31 cellular contexts compared by ENCODE assay signal in the genomic region with DNA sequence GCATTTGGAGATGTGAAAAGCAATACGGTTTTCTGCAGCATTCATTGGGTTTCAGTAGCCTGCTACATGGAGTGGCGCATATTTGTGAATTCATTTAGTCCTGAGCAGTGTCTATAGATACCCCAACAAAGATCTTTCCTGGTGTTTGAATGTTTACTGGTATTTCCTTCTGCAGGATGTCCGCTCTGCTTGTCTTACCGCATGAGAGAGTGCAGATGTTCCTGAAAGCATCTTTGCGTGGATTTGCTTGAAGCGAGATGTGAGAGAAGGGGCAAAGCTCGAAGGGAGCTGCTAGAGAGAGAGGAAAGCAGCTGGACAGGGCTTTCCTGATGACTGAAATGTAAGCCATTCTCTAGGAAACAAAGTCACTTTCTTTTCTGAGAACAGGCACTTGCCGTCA. TPM values are rescaled to one million over a fixed set of nuclear protein-coding genes. Genes with fewer than 3 reads are reported as not detected.
DNase-seq lines count a peak whose midpoint lies in the region; ATAC-seq and TF ChIP-seq lines count a peak whose summit lies in the region.
"Had no signal": no experiment of that assay in that cellular context is flagged by ENCODE, and none has a peak within 500 bp of the region (broad histone marks: within the 10 kb centered on the region; RNA-seq: fewer than 3 reads in every experiment).

No MANE protein-coding gene starts in this region.

- POLR2A ChIA-PET in OCI-LY7 (lab: Charles Lee) = interaction anchor here (0.7 kb wide), 1 partner anchor 549 kb away, joined by 4 read pairs; no protein-coding TSS in a partner anchor
- POLR2A ChIA-PET in naive thymus-derived CD4-positive, alpha-beta T cell (lab: Charles Lee) = no interaction called here

- H3K9me2 ChIP-seq in GM23338 (ENCODE audit: insufficient read depth) (0 out of 2 replicates have a peak, but pooled peaks cover 3% of the 10 kb centered on the region), OCI-LY7 (ENCODE audit: insufficient read depth, low read length) (no peaks in the 10 kb centered on the region)
- H3K9me2 ChIP-seq: SK-N-SH had no signal

- intact Hi-C loops in OCI-LY7 (cut with micrococcal nuclease; ENCODE audit: unreplicated experiment) = no loop called here
- intact Hi-C loops in naive thymus-derived CD4-positive, alpha-beta T cell (cut with micrococcal nuclease) = no loop called here

- no peak for DNase-seq in GM23338 (ENCODE audit: low spot score)
- peak; percentile 6 for DNase-seq in OCI-LY7 (ENCODE audit: low spot score)
- DNase-seq in naive thymus-derived CD4-positive, alpha-beta T cell = no peak
- DNase-seq in GF-D8 (lab: John Stamatoyannopoulos, UW) = no peak
- DNase-seq in inferior parietal cortex (ENCODE audit: extremely low spot score) = no peak
- DNase-seq: activated CD4-positive, alpha-beta memory T cell treated with anti-CD3 and anti-CD28 coated beads, Interleukin-2, amount 10 ng/mL, durations not matched to agents 7 days and 5 days; activated CD8-positive, alpha-beta memory T cell treated with anti-CD3 and anti-CD28 coated beads, Interleukin-2, amount 50 U/mL, for 48 hours; amygdala; CD8-positive, alpha-beta T cell; effector CD4-positive, alpha-beta T cell; HFFc6; islet precursor cell; Kasumi-1; natural killer cell; NCI-H1436 treated with DMSO at 0.1 percent for 48 hours; NCI-H446 treated with DMSO at 0.1 percent for 48 hours; SK-N-SH; thyroid gland had no signal

- H3K9me3 Mint-ChIP-seq in GM23338 = no peaks in the 10 kb centered on the region
- no peaks in the 10 kb centered on the region for H3K9me3 Mint-ChIP-seq in naive thymus-derived CD4-positive, alpha-beta T cell
- H3K9me3 Mint-ChIP-seq: activated CD4-positive, alpha-beta memory T cell treated with anti-CD3 and anti-CD28 coated beads, Interleukin-2, amount 10 ng/mL, durations not matched to agents 7 days and 5 days; activated naive CD4-positive, alpha-beta T cell treated with anti-CD3 and anti-CD28 coated beads, Interleukin-2, amount 50 U/mL, for 24 hours; CD8-positive, alpha-beta T cell; HFFc6; natural killer cell; stimulated activated naive CD8-positive, alpha-beta T cell treated with anti-CD3 and anti-CD28 coated beads, Interleukin-15, Interleukin-2, amounts not matched to agents 100 ng/mL and 50 ng/mL, for 24 hours had no signal

- ATAC-seq in GM19438 (IDR thresholded peaks at IDR 0.05; ENCODE audit: low read depth, unreplicated experiment) (peak; percentile 50), GM23338 (no peak), HG03342 (IDR thresholded peaks at IDR 0.05; ENCODE audit: unreplicated experiment) (no peak)
- no peak for ATAC-seq in naive thymus-derived CD4-positive, alpha-beta T cell
- ATAC-seq: activated CD4-positive, CD25-positive, alpha-beta regulatory T cell treated with anti-CD3 and anti-CD28 coated beads, Interleukin-2, amount 50 U/mL, for 24 hours; CD8-positive, alpha-beta T cell; natural killer cell had no signal

- peak overlapping the region; percentile 22 to 83 (median 72); a peak in 21 of 22 replicates for H3K4me2 ChIP-seq in BLaER1 treated with 17β-estradiol and CSF1 and Interleukin-3, amounts not matched to agents 10 nM and 100 nM
- H3K4me2 ChIP-seq in GM23338 = no peak overlapping the region
- H3K4me2 ChIP-seq in OCI-LY7 (ENCODE audit: low read length) = no peak overlapping the region
- H3K4me2 ChIP-seq: SK-N-SH had no signal

- CTCF ChIA-PET in OCI-LY7 (lab: Charles Lee; ENCODE audit: unreplicated experiment) = no interaction called here
- CTCF ChIA-PET in naive thymus-derived CD4-positive, alpha-beta T cell (lab: Charles Lee) = no interaction called here

- H3F3A ChIP-seq in GM23338 (replicated peaks; ENCODE audit: low read depth) = no peaks in the 10 kb centered on the region

- H3K79me2 ChIP-seq in GM23338 (replicated peaks; ENCODE audit: insufficient read depth) (no peaks in the 10 kb centered on the region), OCI-LY7 (ENCODE audit: insufficient read depth, low read depth, low read length) (no peaks in the 10 kb centered on the region)

- H3K4me1 Mint-ChIP-seq in GM23338 = peaks cover 14% of the 10 kb centered on the region
- H3K4me1 Mint-ChIP-seq in naive thymus-derived CD4-positive, alpha-beta T cell = peaks cover 0 to 12% (median 5%) of the 10 kb centered on the region in 7 donors
- H3K4me1 Mint-ChIP-seq: natural killer cell had no signal

- TF ChIP-seq CTCF in GM23338 (conservative IDR thresholded peaks at IDR 0.05; ENCODE audit: low read depth in 2 of 2) = no peak
- TF ChIP-seq CTCF in OCI-LY7 (conservative IDR thresholded peaks at IDR 0.05; ENCODE audit: low read length) = no peak

- peaks cover 0 to 8% (median 0%) of the 10 kb centered on the region in 11 experiments; a peak in 2 of 22 replicates for H3K9me3 ChIP-seq in BLaER1 treated with 17β-estradiol and CSF1 and Interleukin-3, amounts not matched to agents 10 nM and 100 nM (replicated peaks in 1 of 11)
- no peaks in the 10 kb centered on the region for H3K9me3 ChIP-seq in OCI-LY7 (ENCODE audit: low read length)
- no peaks in the 10 kb centered on the region for H3K9me3 ChIP-seq in naive thymus-derived CD4-positive, alpha-beta T cell (ENCODE audit: control insufficient read depth in 2 of 3, low read length in 3 of 3)
- H3K9me3 ChIP-seq: SK-N-SH, thyroid gland, vagina had no signal

- no peak overlapping the region for H3K27ac Mint-ChIP-seq in GM23338
- no peak overlapping the region for H3K27ac Mint-ChIP-seq in naive thymus-derived CD4-positive, alpha-beta T cell
- H3K27ac Mint-ChIP-seq: activated CD4-positive, alpha-beta memory T cell treated with anti-CD3 and anti-CD28 coated beads, Interleukin-2, amount 10 ng/mL, durations not matched to agents 7 days and 5 days; activated naive CD4-positive, alpha-beta T cell treated with anti-CD3 and anti-CD28 coated beads, Interleukin-2, amount 50 U/mL, for 24 hours; CD8-positive, alpha-beta T cell; HFFc6; mesothelial cell of epicardium; natural killer cell; stimulated activated naive CD8-positive, alpha-beta T cell treated with anti-CD3 and anti-CD28 coated beads, Interleukin-15, Interleukin-2, amounts not matched to agents 100 ng/mL and 50 ng/mL, for 24 hours; T-helper 1 cell treated with Interleukin-12 subunit alpha and Interleukin-12 subunit beta and Interleukin-4 antibody, amounts not matched to agents 30 μg/mL and 1 μg/mL, for 36 hours had no signal

- H3K4me3 ChIP-seq in BLaER1 treated with 17β-estradiol and CSF1 and Interleukin-3, amounts not matched to agents 10 nM and 100 nM = peak overlapping the region in 5 of 10 experiments; percentile 3 to 29 (median 26); a peak in 6 of 20 replicates
- H3K4me3 ChIP-seq in GM23338 (no peak overlapping the region), OCI-LY7 (ENCODE audit: low read depth, low read length, poor library complexity, severe bottlenecking) (no peak overlapping the region)
- H3K4me3 ChIP-seq in naive thymus-derived CD4-positive, alpha-beta T cell (ENCODE audit: low read length) = no peak overlapping the region
- H3K4me3 ChIP-seq: thyroid gland, vagina had no signal

- peaks cover 25 to 93% (median 74%) of the 10 kb centered on the region in 10 experiments for H3K4me1 ChIP-seq in BLaER1 treated with 17β-estradiol and CSF1 and Interleukin-3, amounts not matched to agents 10 nM and 100 nM
- 0 out of 2 replicates have a peak, but pooled peaks cover 10% of the 10 kb centered on the region for H3K4me1 ChIP-seq in GM23338 (ENCODE audit: insufficient read depth)
- no peaks in the 10 kb centered on the region for H3K4me1 ChIP-seq in OCI-LY7 (ENCODE audit: insufficient read depth, low read length, poor library complexity, severe bottlenecking)
- no peaks in the 10 kb centered on the region for H3K4me1 ChIP-seq in naive thymus-derived CD4-positive, alpha-beta T cell (ENCODE audit: control insufficient read depth in 2 of 2, insufficient read depth in 2 of 2, low read length in 2 of 2)
- H3K4me1 ChIP-seq: thyroid gland, vagina had no signal

- H2AFZ ChIP-seq in GM23338 (peak overlapping the region; percentile 9; the same call in 1 of the 2 replicates), OCI-LY7 (ENCODE audit: low read length) (no peak overlapping the region; the same call in 1 of the 2 replicates)

- H3K27me3 Mint-ChIP-seq in GM23338 (ENCODE audit: insufficient read depth, low read depth, poor library complexity) = no peaks in the 10 kb centered on the region
- peaks cover 0 to 7% (median 4%) of the 10 kb centered on the region in 5 donors for H3K27me3 Mint-ChIP-seq in naive thymus-derived CD4-positive, alpha-beta T cell

- peak overlapping the region in 8 of 11 experiments; percentile 47 to 80 (median 72); a peak in 16 of 22 replicates for H3K27ac ChIP-seq in BLaER1 treated with 17β-estradiol and CSF1 and Interleukin-3, amounts not matched to agents 10 nM and 100 nM
- H3K27ac ChIP-seq in GM23338 (ENCODE audit: low read depth) (no peak overlapping the region), OCI-LY7 (ENCODE audit: low read depth, low read length, poor library complexity, severe bottlenecking) (no peak overlapping the region)
- no peak overlapping the region for H3K27ac ChIP-seq in naive thymus-derived CD4-positive, alpha-beta T cell (ENCODE audit: low read depth, low read length)
- H3K27ac ChIP-seq: thyroid gland, vagina had no signal

- no peak overlapping the region for H3K4me3 Mint-ChIP-seq in GM23338
- H3K4me3 Mint-ChIP-seq in naive thymus-derived CD4-positive, alpha-beta T cell = no peak overlapping the region
- H3K4me3 Mint-ChIP-seq: activated CD4-positive, alpha-beta memory T cell treated with anti-CD3 and anti-CD28 coated beads, Interleukin-2, amount 10 ng/mL, durations not matched to agents 7 days and 5 days; activated naive CD4-positive, alpha-beta T cell treated with anti-CD3 and anti-CD28 coated beads, Interleukin-2, amount 50 U/mL, for 24 hours; CD8-positive, alpha-beta T cell; HFFc6; mesothelial cell of epicardium; natural killer cell; stimulated activated naive CD8-positive, alpha-beta T cell treated with anti-CD3 and anti-CD28 coated beads, Interleukin-15, Interleukin-2, amounts not matched to agents 100 ng/mL and 50 ng/mL, for 24 hours; T-helper 1 cell treated with Interleukin-12 subunit alpha and Interleukin-12 subunit beta and Interleukin-4 antibody, amounts not matched to agents 30 μg/mL and 1 μg/mL, for 36 hours had no signal

- no peaks in the 10 kb centered on the region for H3K36me3 Mint-ChIP-seq in GM23338 (ENCODE audit: low read depth)
- H3K36me3 Mint-ChIP-seq in naive thymus-derived CD4-positive, alpha-beta T cell = no peaks in the 10 kb centered on the region
- H3K36me3 Mint-ChIP-seq: activated naive CD4-positive, alpha-beta T cell treated with anti-CD3 and anti-CD28 coated beads, Interleukin-2, amount 50 U/mL, for 24 hours; CD8-positive, alpha-beta T cell; mesothelial cell of epicardium; natural killer cell had no signal

- no TSS peak for BruUV-seq in OCI-LY7 (replicated peaks; lab: Mats Ljungman, UMichigan)

- no peaks in the 10 kb centered on the region for H4K20me1 ChIP-seq in BLaER1 treated with 17β-estradiol and CSF1 and Interleukin-3, amounts not matched to agents 10 nM and 100 nM
- H4K20me1 ChIP-seq in GM23338 (replicated peaks; ENCODE audit: insufficient read depth) (no peaks in the 10 kb centered on the region), OCI-LY7 (ENCODE audit: insufficient read depth, low read length) (no peaks in the 10 kb centered on the region)

- H3K27me3 ChIP-seq in BLaER1 treated with 17β-estradiol and CSF1 and Interleukin-3, amounts not matched to agents 10 nM and 100 nM = no peaks in the 10 kb centered on the region
- no peaks in the 10 kb centered on the region for H3K27me3 ChIP-seq in GM23338 (ENCODE audit: insufficient read depth)
- H3K27me3 ChIP-seq in naive thymus-derived CD4-positive, alpha-beta T cell (ENCODE audit: control insufficient read depth in 2 of 2, insufficient read depth in 2 of 2, low read length in 2 of 2) = no peaks in the 10 kb centered on the region
- H3K27me3 ChIP-seq: thyroid gland, vagina had no signal

- no peaks in the 10 kb centered on the region for H3K36me3 ChIP-seq in BLaER1 treated with 17β-estradiol and CSF1 and Interleukin-3, amounts not matched to agents 10 nM and 100 nM
- no peaks in the 10 kb centered on the region for H3K36me3 ChIP-seq in GM23338 (ENCODE audit: insufficient read depth)
- H3K36me3 ChIP-seq in OCI-LY7 (ENCODE audit: insufficient read depth, low read length) = no peaks in the 10 kb centered on the region
- no peaks in the 10 kb centered on the region for H3K36me3 ChIP-seq in naive thymus-derived CD4-positive, alpha-beta T cell (ENCODE audit: control insufficient read depth in 2 of 3, insufficient read depth in 3 of 3, low read length in 3 of 3)
- H3K36me3 ChIP-seq: thyroid gland, vagina had no signal

- peak overlapping the region in 8 of 11 experiments; percentile 36 to 70 (median 60); a peak in 14 of 22 replicates for H3K9ac ChIP-seq in BLaER1 treated with 17β-estradiol and CSF1 and Interleukin-3, amounts not matched to agents 10 nM and 100 nM
- H3K9ac ChIP-seq: SK-N-SH had no signal

RNA-seq across cellular contexts. Expression of a gene that starts 40.9 kb away (rescaled TPM):
- total RNA-seq in GM23338 (2014; rRNA removed; shearing (Covaris generic)) = not detected in 2 replicates
- polyA plus RNA-seq in GM23338 (2016; fragmentation: Nextera tagmentation; extraction: Ambion mirVana) = not detected in 2 replicates
- not detected in 2 replicates for total RNA-seq in OCI-LY7 (2014; rRNA removed; shearing (Covaris generic))
- total RNA-seq in OCI-LY7 (2022) = not detected in 2 replicates
- not detected for total RNA-seq in naive thymus-derived CD4-positive, alpha-beta T cell
- not detected for polyA plus RNA-seq in naive thymus-derived CD4-positive, alpha-beta T cell
- total RNA-seq: A172; activated CD4-positive, alpha-beta memory T cell treated with anti-CD3 and anti-CD28 coated beads, Interleukin-2, amount 10 ng/mL, durations not matched to agents 7 days and 5 days; CD8-positive, alpha-beta T cell; HFFc6; mesothelial cell of epicardium; natural killer cell; osteocyte; renal cortical epithelial cell; thyroid gland; vagina had no signal
- polyA plus RNA-seq: liver, SK-N-SH had no signal

Comparison
In these comparisons a context has a peak if more than half of its experiments do, and no peak if none do; other contexts are left out.
1. H3K27ac ChIP-seq: peak in BLaER1 treated with 17β-estradiol and CSF1 and Interleukin-3, amounts not matched to agents 10 nM and 100 nM (8 of 11); none in GM23338 (single experiment), OCI-LY7 (single experiment) and naive thymus-derived CD4-positive, alpha-beta T cell (single experiment).
2. H3K4me2 ChIP-seq: peak in BLaER1 treated with 17β-estradiol and CSF1 and Interleukin-3, amounts not matched to agents 10 nM and 100 nM (11 of 11); none in GM23338 (single experiment) and OCI-LY7 (single experiment).